Comparison of ENCODE assay signal across 17 cellular contexts in the genomic region with DNA sequence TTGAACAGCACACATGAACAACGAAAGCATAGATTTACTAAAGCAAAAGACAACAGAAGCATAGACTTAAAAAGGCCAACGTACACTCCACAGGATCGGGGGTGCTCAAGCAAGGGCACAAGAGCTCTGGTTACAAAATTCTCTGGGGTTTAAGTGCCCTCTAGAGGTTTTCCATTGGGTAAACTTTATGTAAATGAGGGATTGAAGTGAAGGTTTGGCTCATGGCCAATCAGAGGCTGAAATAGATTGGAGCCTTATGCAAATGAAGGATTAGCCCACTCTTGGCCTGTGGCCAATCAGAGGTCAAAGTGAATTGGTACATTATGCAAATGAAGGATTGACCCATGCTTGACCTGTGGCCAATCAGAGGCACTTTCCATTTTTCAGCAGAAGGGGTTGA.
DNase-seq lines count a peak whose midpoint lies in the region; ATAC-seq and TF ChIP-seq lines count a peak whose summit lies in the region.
"Had no signal": no experiment of that assay in that cellular context is flagged by ENCODE, and none has a peak within 500 bp of the region (broad histone marks: within the 10 kb centered on the region; RNA-seq: fewer than 3 reads in every experiment).

No MANE protein-coding gene starts in this region.

- no peaks in the 10 kb centered on the region for H3K36me3 ChIP-seq in HAP-1 (replicated peaks)
- H3K36me3 ChIP-seq in Panc1 (ENCODE audit: control insufficient read depth, insufficient read depth, low read length): no peaks in the 10 kb centered on the region
- H3K36me3 ChIP-seq: BLaER1, neutrophil, thoracic aorta had no signal

- H3K9me3 ChIP-seq in HAP-1 (0 out of 2 replicates have a peak, but pooled peaks cover 3% of the 10 kb centered on the region), Panc1 (ENCODE audit: control insufficient read depth, insufficient read depth, low read depth, low read length) (no peaks in the 10 kb centered on the region)
- H3K9me3 ChIP-seq: body of pancreas, neutrophil, thoracic aorta had no signal

- H3K4me3 ChIP-seq in HAP-1: no peak overlapping the region
- no peak overlapping the region for H3K4me3 ChIP-seq in Panc1 (ENCODE audit: low read depth in 2 of 2, low read length in 2 of 2)
- H3K4me3 ChIP-seq: BLaER1, body of pancreas, hepatocyte, thoracic aorta had no signal

- H3K27me3 ChIP-seq in HAP-1 (ENCODE audit: low read depth) (no peaks in the 10 kb centered on the region), Panc1 (ENCODE audit: control insufficient read depth, insufficient read depth, low read length) (no peaks in the 10 kb centered on the region), foreskin keratinocyte (no peaks in the 10 kb centered on the region)
- H3K27me3 ChIP-seq: BLaER1, body of pancreas, hepatocyte, neutrophil had no signal

- TF ChIP-seq CTCF in Panc1 (IDR thresholded peaks at IDR 0.05) (0 out of 2 replicates have a peak, but pooled peaks have one; percentile 7), foreskin keratinocyte (conservative IDR thresholded peaks at IDR 0.05) (peak; percentile 5)

- in situ Hi-C loops in HAP-1 (cut with MboI; ENCODE audit: low sequenced_read_pairs) (no loop called here), Panc1 (cut with HindIII; ENCODE audit: low pct_unique_long_range_greater_than_20kb, low sequenced_read_pairs) (no loop called here)

- H3K4me1 ChIP-seq in HAP-1 (peaks cover 2% of the 10 kb centered on the region; the same call in 1 of the 2 replicates), Panc1 (ENCODE audit: control insufficient read depth, insufficient read depth, low read length) (no peaks in the 10 kb centered on the region), foreskin keratinocyte (no peaks in the 10 kb centered on the region)
- H3K4me1 ChIP-seq: BLaER1, body of pancreas had no signal

- ATAC-seq in Panc1 (no peak), foreskin keratinocyte (no peak), HG03280 (IDR thresholded peaks at IDR 0.05; ENCODE audit: unreplicated experiment) (no peak)
- ATAC-seq: body of pancreas, T-helper 17 cell had no signal

- no TSS peak for BruUV-seq in Panc1 (replicated peaks; lab: Mats Ljungman, UMichigan)

- DNase-seq in HAP-1 (ENCODE audit: low spot score in 2 of 2) (peak; percentile 15 to 63), NCI-H1092 treated with DMSO at 0.1 percent for 48 hours (lab: John Stamatoyannopoulos, UW) (peak; percentile 64), Panc1 (ENCODE audit: low read depth, low spot score) (no peak), foreskin keratinocyte (no peak), GF-D8 (lab: John Stamatoyannopoulos, UW) (no peak)
- DNase-seq in stimulated activated CD4-positive, alpha-beta T cell treated with anti-CD3 and anti-CD28 coated beads, Interleukin-2, amount 100 ng/mL, for 48 hours: no peak
- DNase-seq in stimulated activated CD4-positive, alpha-beta T cell treated with anti-CD3 and anti-CD28 coated beads, Interleukin-2, amount 100 ng/mL, for 24 hours: no peak
- DNase-seq: activated CD4-positive, alpha-beta T cell treated with anti-CD3 and anti-CD28 coated beads, Interleukin-2, amount 50 U/mL, for 4 hours; activated effector memory CD4-positive, alpha-beta T cell treated with anti-CD3 and anti-CD28 coated beads, Interleukin-2, amount 50 U/mL, for 16 hours; body of pancreas; small intestine; T-helper 17 cell had no signal

- H3K27ac ChIP-seq in Panc1 (ENCODE audit: low read length): no peak overlapping the region
- no peak overlapping the region for H3K27ac ChIP-seq in foreskin keratinocyte
- H3K27ac ChIP-seq: BLaER1, body of pancreas, hepatocyte, neutrophil, thoracic aorta had no signal

- CTCF ChIA-PET in Panc1 (lab: Charles Lee): no interaction called here

- intact Hi-C loops in Panc1 (cut with micrococcal nuclease; ENCODE audit: unreplicated experiment): no loop called here

- POLR2A ChIA-PET in Panc1 (lab: Charles Lee): no interaction called here

Comparison
In these comparisons a context has a peak if more than half of its experiments do, and no peak if none do; other contexts are left out.
1. DNase-seq: peak in HAP-1 (2 of 2) and NCI-H1092 treated with DMSO at 0.1 percent for 48 hours (single experiment); none in Panc1 (single experiment), foreskin keratinocyte (0 of 2), GF-D8 (single experiment), stimulated activated CD4-positive, alpha-beta T cell treated with anti-CD3 and anti-CD28 coated beads, Interleukin-2, amount 100 ng/mL, for 48 hours (0 of 2) and stimulated activated CD4-positive, alpha-beta T cell treated with anti-CD3 and anti-CD28 coated beads, Interleukin-2, amount 100 ng/mL, for 24 hours (0 of 2).